ENCODE assay signal across 1 cellular context in genomic region chr19:13729859-13730258, GRCh38.
TF ChIP-seq lines count a peak whose summit lies in the region.

No MANE protein-coding gene starts in this region.

TF ChIP-seq in IMR-90, 13 proteins besides CTCF, POLR2A, EP300 and RAD21:
- TF ChIP-seq BHLHE40 (IDR thresholded peaks at IDR 0.05; ENCODE audit: low read depth, low read length) (no peak), MAFK (IDR thresholded peaks at IDR 0.05; ENCODE audit: low read depth, low read length) (peak; percentile 19; the same call in 1 of the 2 replicates), SMC3 (IDR thresholded peaks at IDR 0.05; ENCODE audit: low read depth, low read length) (no peak), NFE2L2 (IDR thresholded peaks at IDR 0.05; ENCODE audit: low read depth, low read length) (peak; percentile 78; the same call in 1 of the 2 replicates), MAZ (IDR thresholded peaks at IDR 0.05; ENCODE audit: borderline replicate concordance, low read depth, low read length) (no peak), FOS (IDR thresholded peaks at IDR 0.05; ENCODE audit: low read depth, low read length) (no peak), RFX5 (IDR thresholded peaks at IDR 0.05; ENCODE audit: low read depth, low read length) (no peak)
